Comparison of ENCODE assay signal across 1 cellular context in the genomic region with DNA sequence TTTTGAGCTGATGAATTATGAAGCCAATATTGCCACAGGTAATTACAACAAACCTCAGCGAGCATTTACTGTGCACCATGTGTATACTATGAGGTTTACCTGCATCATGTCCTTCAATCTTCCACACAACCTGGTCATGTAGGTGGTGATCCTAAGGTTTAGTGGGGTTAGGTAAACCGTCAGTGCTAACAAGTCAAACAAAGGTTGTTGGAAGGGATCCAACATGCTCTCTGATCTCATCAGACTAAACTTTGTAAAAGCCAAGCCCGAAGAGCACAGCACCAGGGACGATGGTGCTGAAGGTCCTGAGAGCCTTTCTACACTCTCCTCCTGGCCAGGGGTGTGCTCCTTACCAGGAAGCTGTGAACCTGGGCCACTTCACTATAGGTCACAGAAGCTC.
TF ChIP-seq lines count a peak whose summit lies in the region.

No MANE protein-coding gene starts in this region.

TF ChIP-seq in HepG2, 621 proteins besides CTCF, POLR2A, EP300 and RAD21 (continued from another document and continues in another):
- TF ChIP-seq, protein P1, sequence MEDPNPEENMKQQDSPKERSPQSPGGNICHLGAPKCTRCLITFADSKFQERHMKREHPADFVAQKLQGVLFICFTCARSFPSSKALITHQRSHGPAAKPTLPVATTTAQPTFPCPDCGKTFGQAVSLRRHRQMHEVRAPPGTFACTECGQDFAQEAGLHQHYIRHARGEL (CRISPR knock-in tag; IDR thresholded peaks at IDR 0.05): no peak
- TF ChIP-seq GATAD2A (CRISPR knock-in tag; IDR thresholded peaks at IDR 0.05) (peak; percentile 29; the same call in 1 of the 2 replicates), ZNF75D (CRISPR knock-in tag; IDR thresholded peaks at IDR 0.05; ENCODE audit: borderline replicate concordance) (no peak), JUND (CRISPR knock-in tag; IDR thresholded peaks at IDR 0.05) (no peak), ZNF30 (CRISPR knock-in tag; IDR thresholded peaks at IDR 0.05) (no peak), EZH2 (conservative IDR thresholded peaks at IDR 0.05; ENCODE audit: low read depth, low read length) (no peak), KLF13 (CRISPR knock-in tag; IDR thresholded peaks at IDR 0.05) (no peak), REPIN1 (CRISPR knock-in tag; IDR thresholded peaks at IDR 0.05; ENCODE audit: borderline replicate concordance, low read depth) (no peak), ZSCAN21 (CRISPR knock-in tag; IDR thresholded peaks at IDR 0.05; ENCODE audit: borderline replicate concordance) (no peak), SRSF4 (IDR thresholded peaks at IDR 0.05; ENCODE audit: low read depth, low read length, poor library complexity, severe bottlenecking) (no peak), ZC3H4 (CRISPR knock-in tag; IDR thresholded peaks at IDR 0.05; ENCODE audit: borderline replicate concordance) (no peak), ZNF34 (CRISPR knock-in tag; IDR thresholded peaks at IDR 0.05; ENCODE audit: borderline replicate concordance) (no peak), EEA1 (CRISPR knock-in tag; IDR thresholded peaks at IDR 0.05; ENCODE audit: borderline replicate concordance) (no peak), ZNF326 (CRISPR knock-in tag; IDR thresholded peaks at IDR 0.05; ENCODE audit: borderline replicate concordance) (no peak), GFI1 (CRISPR knock-in tag; IDR thresholded peaks at IDR 0.05; ENCODE audit: borderline replicate concordance) (no peak), RCOR2 (CRISPR knock-in tag; IDR thresholded peaks at IDR 0.05) (peak; percentile 20; the same call in 1 of the 2 replicates), CC2D1A (CRISPR knock-in tag; IDR thresholded peaks at IDR 0.05) (no peak), HMGA1 (CRISPR knock-in tag; conservative IDR thresholded peaks at IDR 0.05) (no peak), ZNF354B (CRISPR knock-in tag; IDR thresholded peaks at IDR 0.05) (no peak), GZF1 (CRISPR knock-in tag; IDR thresholded peaks at IDR 0.05) (no peak), NFE2L1 (CRISPR knock-in tag; IDR thresholded peaks at IDR 0.05; ENCODE audit: borderline replicate concordance) (no peak), ZNF556 (CRISPR knock-in tag; IDR thresholded peaks at IDR 0.05; ENCODE audit: borderline replicate concordance) (no peak), JDP2 (CRISPR knock-in tag; IDR thresholded peaks at IDR 0.05; ENCODE audit: borderline replicate concordance) (no peak), DR1 (CRISPR knock-in tag; IDR thresholded peaks at IDR 0.05) (no peak), ZNF296 (CRISPR knock-in tag; conservative IDR thresholded peaks at IDR 0.05) (no peak)
- TF ChIP-seq, protein P2, sequence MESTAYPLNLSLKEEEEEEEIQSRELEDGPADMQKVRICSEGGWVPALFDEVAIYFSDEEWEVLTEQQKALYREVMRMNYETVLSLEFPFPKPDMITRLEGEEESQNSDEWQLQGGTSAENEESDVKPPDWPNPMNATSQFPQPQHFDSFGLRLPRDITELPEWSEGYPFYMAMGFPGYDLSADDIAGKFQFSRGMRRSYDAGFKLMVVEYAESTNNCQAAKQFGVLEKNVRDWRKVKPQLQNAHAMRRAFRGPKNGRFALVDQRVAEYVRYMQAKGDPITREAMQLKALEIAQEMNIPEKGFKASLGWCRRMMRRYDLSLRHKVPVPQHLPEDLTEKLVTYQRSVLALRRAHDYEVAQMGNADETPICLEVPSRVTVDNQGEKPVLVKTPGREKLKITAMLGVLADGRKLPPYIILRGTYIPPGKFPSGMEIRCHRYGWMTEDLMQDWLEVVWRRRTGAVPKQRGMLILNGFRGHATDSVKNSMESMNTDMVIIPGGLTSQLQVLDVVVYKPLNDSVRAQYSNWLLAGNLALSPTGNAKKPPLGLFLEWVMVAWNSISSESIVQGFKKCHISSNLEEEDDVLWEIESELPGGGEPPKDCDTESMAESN (CRISPR knock-in tag; conservative IDR thresholded peaks at IDR 0.05): no peak
- TF ChIP-seq, protein P3, sequence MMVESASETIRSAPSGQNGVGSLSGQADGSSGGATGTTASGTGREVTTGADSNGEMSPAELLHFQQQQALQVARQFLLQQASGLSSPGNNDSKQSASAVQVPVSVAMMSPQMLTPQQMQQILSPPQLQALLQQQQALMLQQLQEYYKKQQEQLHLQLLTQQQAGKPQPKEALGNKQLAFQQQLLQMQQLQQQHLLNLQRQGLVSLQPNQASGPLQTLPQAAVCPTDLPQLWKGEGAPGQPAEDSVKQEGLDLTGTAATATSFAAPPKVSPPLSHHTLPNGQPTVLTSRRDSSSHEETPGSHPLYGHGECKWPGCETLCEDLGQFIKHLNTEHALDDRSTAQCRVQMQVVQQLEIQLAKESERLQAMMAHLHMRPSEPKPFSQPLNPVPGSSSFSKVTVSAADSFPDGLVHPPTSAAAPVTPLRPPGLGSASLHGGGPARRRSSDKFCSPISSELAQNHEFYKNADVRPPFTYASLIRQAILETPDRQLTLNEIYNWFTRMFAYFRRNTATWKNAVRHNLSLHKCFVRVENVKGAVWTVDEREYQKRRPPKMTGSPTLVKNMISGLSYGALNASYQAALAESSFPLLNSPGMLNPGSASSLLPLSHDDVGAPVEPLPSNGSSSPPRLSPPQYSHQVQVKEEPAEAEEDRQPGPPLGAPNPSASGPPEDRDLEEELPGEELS (CRISPR knock-in tag; IDR thresholded peaks at IDR 0.05): no peak
- TF ChIP-seq, protein P4, sequence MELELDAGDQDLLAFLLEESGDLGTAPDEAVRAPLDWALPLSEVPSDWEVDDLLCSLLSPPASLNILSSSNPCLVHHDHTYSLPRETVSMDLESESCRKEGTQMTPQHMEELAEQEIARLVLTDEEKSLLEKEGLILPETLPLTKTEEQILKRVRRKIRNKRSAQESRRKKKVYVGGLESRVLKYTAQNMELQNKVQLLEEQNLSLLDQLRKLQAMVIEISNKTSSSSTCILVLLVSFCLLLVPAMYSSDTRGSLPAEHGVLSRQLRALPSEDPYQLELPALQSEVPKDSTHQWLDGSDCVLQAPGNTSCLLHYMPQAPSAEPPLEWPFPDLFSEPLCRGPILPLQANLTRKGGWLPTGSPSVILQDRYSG (CRISPR knock-in tag; IDR thresholded peaks at IDR 0.05): no peak
- TF ChIP-seq, protein P5, sequence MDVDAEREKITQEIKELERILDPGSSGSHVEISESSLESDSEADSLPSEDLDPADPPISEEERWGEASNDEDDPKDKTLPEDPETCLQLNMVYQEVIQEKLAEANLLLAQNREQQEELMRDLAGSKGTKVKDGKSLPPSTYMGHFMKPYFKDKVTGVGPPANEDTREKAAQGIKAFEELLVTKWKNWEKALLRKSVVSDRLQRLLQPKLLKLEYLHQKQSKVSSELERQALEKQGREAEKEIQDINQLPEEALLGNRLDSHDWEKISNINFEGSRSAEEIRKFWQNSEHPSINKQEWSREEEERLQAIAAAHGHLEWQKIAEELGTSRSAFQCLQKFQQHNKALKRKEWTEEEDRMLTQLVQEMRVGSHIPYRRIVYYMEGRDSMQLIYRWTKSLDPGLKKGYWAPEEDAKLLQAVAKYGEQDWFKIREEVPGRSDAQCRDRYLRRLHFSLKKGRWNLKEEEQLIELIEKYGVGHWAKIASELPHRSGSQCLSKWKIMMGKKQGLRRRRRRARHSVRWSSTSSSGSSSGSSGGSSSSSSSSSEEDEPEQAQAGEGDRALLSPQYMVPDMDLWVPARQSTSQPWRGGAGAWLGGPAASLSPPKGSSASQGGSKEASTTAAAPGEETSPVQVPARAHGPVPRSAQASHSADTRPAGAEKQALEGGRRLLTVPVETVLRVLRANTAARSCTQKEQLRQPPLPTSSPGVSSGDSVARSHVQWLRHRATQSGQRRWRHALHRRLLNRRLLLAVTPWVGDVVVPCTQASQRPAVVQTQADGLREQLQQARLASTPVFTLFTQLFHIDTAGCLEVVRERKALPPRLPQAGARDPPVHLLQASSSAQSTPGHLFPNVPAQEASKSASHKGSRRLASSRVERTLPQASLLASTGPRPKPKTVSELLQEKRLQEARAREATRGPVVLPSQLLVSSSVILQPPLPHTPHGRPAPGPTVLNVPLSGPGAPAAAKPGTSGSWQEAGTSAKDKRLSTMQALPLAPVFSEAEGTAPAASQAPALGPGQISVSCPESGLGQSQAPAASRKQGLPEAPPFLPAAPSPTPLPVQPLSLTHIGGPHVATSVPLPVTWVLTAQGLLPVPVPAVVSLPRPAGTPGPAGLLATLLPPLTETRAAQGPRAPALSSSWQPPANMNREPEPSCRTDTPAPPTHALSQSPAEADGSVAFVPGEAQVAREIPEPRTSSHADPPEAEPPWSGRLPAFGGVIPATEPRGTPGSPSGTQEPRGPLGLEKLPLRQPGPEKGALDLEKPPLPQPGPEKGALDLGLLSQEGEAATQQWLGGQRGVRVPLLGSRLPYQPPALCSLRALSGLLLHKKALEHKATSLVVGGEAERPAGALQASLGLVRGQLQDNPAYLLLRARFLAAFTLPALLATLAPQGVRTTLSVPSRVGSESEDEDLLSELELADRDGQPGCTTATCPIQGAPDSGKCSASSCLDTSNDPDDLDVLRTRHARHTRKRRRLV (CRISPR knock-in tag; IDR thresholded peaks at IDR 0.05): no peak
- TF ChIP-seq, protein P6, sequence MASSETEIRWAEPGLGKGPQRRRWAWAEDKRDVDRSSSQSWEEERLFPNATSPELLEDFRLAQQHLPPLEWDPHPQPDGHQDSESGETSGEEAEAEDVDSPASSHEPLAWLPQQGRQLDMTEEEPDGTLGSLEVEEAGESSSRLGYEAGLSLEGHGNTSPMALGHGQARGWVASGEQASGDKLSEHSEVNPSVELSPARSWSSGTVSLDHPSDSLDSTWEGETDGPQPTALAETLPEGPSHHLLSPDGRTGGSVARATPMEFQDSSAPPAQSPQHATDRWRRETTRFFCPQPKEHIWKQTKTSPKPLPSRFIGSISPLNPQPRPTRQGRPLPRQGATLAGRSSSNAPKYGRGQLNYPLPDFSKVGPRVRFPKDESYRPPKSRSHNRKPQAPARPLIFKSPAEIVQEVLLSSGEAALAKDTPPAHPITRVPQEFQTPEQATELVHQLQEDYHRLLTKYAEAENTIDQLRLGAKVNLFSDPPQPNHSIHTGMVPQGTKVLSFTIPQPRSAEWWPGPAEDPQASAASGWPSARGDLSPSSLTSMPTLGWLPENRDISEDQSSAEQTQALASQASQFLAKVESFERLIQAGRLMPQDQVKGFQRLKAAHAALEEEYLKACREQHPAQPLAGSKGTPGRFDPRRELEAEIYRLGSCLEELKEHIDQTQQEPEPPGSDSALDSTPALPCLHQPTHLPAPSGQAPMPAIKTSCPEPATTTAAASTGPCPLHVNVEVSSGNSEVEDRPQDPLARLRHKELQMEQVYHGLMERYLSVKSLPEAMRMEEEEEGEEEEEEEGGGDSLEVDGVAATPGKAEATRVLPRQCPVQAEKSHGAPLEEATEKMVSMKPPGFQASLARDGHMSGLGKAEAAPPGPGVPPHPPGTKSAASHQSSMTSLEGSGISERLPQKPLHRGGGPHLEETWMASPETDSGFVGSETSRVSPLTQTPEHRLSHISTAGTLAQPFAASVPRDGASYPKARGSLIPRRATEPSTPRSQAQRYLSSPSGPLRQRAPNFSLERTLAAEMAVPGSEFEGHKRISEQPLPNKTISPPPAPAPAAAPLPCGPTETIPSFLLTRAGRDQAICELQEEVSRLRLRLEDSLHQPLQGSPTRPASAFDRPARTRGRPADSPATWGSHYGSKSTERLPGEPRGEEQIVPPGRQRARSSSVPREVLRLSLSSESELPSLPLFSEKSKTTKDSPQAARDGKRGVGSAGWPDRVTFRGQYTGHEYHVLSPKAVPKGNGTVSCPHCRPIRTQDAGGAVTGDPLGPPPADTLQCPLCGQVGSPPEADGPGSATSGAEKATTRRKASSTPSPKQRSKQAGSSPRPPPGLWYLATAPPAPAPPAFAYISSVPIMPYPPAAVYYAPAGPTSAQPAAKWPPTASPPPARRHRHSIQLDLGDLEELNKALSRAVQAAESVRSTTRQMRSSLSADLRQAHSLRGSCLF (CRISPR knock-in tag; IDR thresholded peaks at IDR 0.05; ENCODE audit: borderline replicate concordance): no peak
- TF ChIP-seq, protein P7, sequence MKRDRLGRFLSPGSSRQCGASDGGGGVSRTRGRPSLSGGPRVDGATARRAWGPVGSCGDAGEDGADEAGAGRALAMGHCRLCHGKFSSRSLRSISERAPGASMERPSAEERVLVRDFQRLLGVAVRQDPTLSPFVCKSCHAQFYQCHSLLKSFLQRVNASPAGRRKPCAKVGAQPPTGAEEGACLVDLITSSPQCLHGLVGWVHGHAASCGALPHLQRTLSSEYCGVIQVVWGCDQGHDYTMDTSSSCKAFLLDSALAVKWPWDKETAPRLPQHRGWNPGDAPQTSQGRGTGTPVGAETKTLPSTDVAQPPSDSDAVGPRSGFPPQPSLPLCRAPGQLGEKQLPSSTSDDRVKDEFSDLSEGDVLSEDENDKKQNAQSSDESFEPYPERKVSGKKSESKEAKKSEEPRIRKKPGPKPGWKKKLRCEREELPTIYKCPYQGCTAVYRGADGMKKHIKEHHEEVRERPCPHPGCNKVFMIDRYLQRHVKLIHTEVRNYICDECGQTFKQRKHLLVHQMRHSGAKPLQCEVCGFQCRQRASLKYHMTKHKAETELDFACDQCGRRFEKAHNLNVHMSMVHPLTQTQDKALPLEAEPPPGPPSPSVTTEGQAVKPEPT (CRISPR knock-in tag; IDR thresholded peaks at IDR 0.05; ENCODE audit: low read depth): no peak
- TF ChIP-seq, protein P8, sequence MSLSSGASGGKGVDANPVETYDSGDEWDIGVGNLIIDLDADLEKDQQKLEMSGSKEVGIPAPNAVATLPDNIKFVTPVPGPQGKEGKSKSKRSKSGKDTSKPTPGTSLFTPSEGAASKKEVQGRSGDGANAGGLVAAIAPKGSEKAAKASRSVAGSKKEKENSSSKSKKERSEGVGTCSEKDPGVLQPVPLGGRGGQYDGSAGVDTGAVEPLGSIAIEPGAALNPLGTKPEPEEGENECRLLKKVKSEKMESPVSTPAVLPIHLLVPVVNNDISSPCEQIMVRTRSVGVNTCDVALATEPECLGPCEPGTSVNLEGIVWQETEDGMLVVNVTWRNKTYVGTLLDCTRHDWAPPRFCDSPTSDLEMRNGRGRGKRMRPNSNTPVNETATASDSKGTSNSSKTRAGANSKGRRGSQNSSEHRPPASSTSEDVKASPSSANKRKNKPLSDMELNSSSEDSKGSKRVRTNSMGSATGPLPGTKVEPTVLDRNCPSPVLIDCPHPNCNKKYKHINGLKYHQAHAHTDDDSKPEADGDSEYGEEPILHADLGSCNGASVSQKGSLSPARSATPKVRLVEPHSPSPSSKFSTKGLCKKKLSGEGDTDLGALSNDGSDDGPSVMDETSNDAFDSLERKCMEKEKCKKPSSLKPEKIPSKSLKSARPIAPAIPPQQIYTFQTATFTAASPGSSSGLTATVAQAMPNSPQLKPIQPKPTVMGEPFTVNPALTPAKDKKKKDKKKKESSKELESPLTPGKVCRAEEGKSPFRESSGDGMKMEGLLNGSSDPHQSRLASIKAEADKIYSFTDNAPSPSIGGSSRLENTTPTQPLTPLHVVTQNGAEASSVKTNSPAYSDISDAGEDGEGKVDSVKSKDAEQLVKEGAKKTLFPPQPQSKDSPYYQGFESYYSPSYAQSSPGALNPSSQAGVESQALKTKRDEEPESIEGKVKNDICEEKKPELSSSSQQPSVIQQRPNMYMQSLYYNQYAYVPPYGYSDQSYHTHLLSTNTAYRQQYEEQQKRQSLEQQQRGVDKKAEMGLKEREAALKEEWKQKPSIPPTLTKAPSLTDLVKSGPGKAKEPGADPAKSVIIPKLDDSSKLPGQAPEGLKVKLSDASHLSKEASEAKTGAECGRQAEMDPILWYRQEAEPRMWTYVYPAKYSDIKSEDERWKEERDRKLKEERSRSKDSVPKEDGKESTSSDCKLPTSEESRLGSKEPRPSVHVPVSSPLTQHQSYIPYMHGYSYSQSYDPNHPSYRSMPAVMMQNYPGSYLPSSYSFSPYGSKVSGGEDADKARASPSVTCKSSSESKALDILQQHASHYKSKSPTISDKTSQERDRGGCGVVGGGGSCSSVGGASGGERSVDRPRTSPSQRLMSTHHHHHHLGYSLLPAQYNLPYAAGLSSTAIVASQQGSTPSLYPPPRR (CRISPR knock-in tag; IDR thresholded peaks at IDR 0.05; ENCODE audit: borderline replicate concordance): no peak
